Comparison of ENCODE assay signal across 25 cellular contexts in genomic region chr2:43116988-43117387, GRCh38.
"Had no signal": no experiment of that assay in that cellular context is flagged by ENCODE, and none has a peak within 500 bp of the region (broad histone marks: within the 10 kb centered on the region; RNA-seq: fewer than 3 reads in every experiment).

No MANE protein-coding gene starts in this region.

- H3K4me1 ChIP-seq: pancreas, right lobe of liver had no signal

- H3K4me3 ChIP-seq: colonic mucosa, esophagus muscularis mucosa, lung, pancreas, right lobe of liver, smooth muscle cell, stomach, tibial artery had no signal

- H3K36me3 ChIP-seq: colonic mucosa, esophagus muscularis mucosa, pancreas, right lobe of liver, stomach, tibial artery had no signal

- H3K9me3 ChIP-seq: colonic mucosa, pancreas had no signal

- H3K27ac ChIP-seq: colonic mucosa, esophagus muscularis mucosa, pancreas, right lobe of liver, stomach, tibial artery had no signal

- ATAC-seq: naive thymus-derived CD4-positive, alpha-beta T cell; pancreas; right lobe of liver had no signal

- H3K27me3 ChIP-seq: colonic mucosa, esophagus muscularis mucosa, pancreas, right lobe of liver, stomach, tibial artery had no signal

- DNase-seq: central memory CD4-positive, alpha-beta T cell; colonic mucosa; effector CD8-positive, alpha-beta T cell; foreskin melanocyte; glutamatergic neuron; hypothalamus; immature natural killer cell; islet precursor cell; kidney glomerular epithelial cell; mesenchymal stem cell; midbrain; naive thymus-derived CD4-positive, alpha-beta T cell; pancreas; retina; right lobe of liver; stimulated activated CD4-positive, alpha-beta T cell treated with anti-CD3 and anti-CD28 coated beads, Interleukin-12 subunit alpha, Interleukin-12 subunit beta, amount 100 ng/mL, for 4 hours; stimulated activated CD4-positive, alpha-beta T cell treated with anti-CD3 and anti-CD28 coated beads, Interleukin-1b, Interleukin-23, amount 100 ng/mL, for 48 hours; stimulated activated CD4-positive, alpha-beta T cell treated with anti-CD3 and anti-CD28 coated beads, Interleukin-4, amount 100 ng/mL, for 1 hour; stimulated activated CD8-positive, alpha-beta memory T cell treated with anti-CD3 and anti-CD28 coated beads, Interleukin-4, amount 100 ng/mL, for 48 hours; stimulated activated naive CD4-positive, alpha-beta T cell treated with Interleukin-2 at 50 U/mL for 16 hours; stomach had no signal
